In the genomic region with DNA sequence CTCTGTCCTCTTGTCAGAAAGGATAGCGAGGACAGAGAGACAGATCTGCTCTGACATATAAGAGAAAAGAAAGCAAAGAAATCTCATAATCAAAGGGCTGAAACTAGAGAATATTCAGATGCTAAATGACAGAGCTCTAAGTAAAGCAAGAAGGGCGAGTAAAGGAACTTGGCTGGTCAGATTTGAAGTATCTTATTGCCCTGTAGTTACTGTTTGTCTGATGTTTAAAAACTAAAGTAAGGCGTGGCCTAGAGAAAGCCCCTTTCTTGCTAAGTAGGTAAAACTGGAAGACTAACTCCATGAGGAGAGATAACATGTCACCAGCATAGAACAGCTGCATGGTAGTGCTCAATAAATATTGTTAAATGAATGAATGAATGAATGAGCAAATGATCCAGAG, we compare ENCODE assay signal across 14 cellular contexts.
DNase-seq lines count a peak whose midpoint lies in the region; ATAC-seq and TF ChIP-seq lines count a peak whose summit lies in the region.
"Had no signal": no experiment of that assay in that cellular context is flagged by ENCODE, and none has a peak within 500 bp of the region (broad histone marks: within the 10 kb centered on the region; RNA-seq: fewer than 3 reads in every experiment).

No MANE protein-coding gene starts in this region.

- H3K4me3 Mint-ChIP-seq in MCF 10A (ENCODE audit: unreplicated experiment) (peak overlapping the region; percentile 65), mesothelial cell of epicardium (no peak overlapping the region), type B pancreatic cell (peak overlapping the region; percentile 29)
- no peak overlapping the region for H3K4me3 Mint-ChIP-seq in CD8-positive, alpha-beta memory T cell
- H3K4me3 Mint-ChIP-seq: CD14-positive monocyte had no signal

- no peaks in the 10 kb centered on the region for H3K36me3 ChIP-seq in breast epithelium
- no peaks in the 10 kb centered on the region for H3K36me3 ChIP-seq in CD8-positive, alpha-beta memory T cell (ENCODE audit: insufficient read depth, low read length)

- no peak for TF ChIP-seq POLR2A in breast epithelium (IDR thresholded peaks at IDR 0.05)

- no peaks in the 10 kb centered on the region for H3K27me3 Mint-ChIP-seq in MCF 10A (ENCODE audit: insufficient read depth, unreplicated experiment)
- peaks cover 1% of the 10 kb centered on the region for H3K27me3 Mint-ChIP-seq in mesothelial cell of epicardium (ENCODE audit: low read depth)
- H3K27me3 Mint-ChIP-seq in type B pancreatic cell: no peaks in the 10 kb centered on the region
- peaks cover 8 to 12% of the 10 kb centered on the region in 2 donors for H3K27me3 Mint-ChIP-seq in CD8-positive, alpha-beta memory T cell

- no peak overlapping the region for H3K4me3 ChIP-seq in breast epithelium
- no peak overlapping the region for H3K4me3 ChIP-seq in CD8-positive, alpha-beta memory T cell (ENCODE audit: low read length)

- no peak overlapping the region for H3K27ac ChIP-seq in breast epithelium
- peak overlapping the region; percentile 73 for H3K27ac ChIP-seq in caudate nucleus (ENCODE audit: low read depth, low read length)
- H3K27ac ChIP-seq in CD8-positive, alpha-beta memory T cell (ENCODE audit: low read depth, low read length): no peak overlapping the region

- intact Hi-C loops in MCF 10A (cut with micrococcal nuclease) (loop anchor here (5.0 kb wide), 1 partner anchor 201 kb away; no protein-coding TSS in a partner anchor), breast epithelium (cut with DNase I; ENCODE audit: low total_unique reads) (no loop called here)

- peaks cover 42% of the 10 kb centered on the region for H3K4me1 Mint-ChIP-seq in MCF 10A (ENCODE audit: insufficient read depth, unreplicated experiment)
- H3K4me1 Mint-ChIP-seq in mesothelial cell of epicardium: peaks cover 27% of the 10 kb centered on the region
- H3K4me1 Mint-ChIP-seq in type B pancreatic cell (ENCODE audit: unreplicated experiment): peaks cover 16% of the 10 kb centered on the region
- peaks cover 0 to 8% (median 5%) of the 10 kb centered on the region in 3 donors for H3K4me1 Mint-ChIP-seq in CD8-positive, alpha-beta memory T cell
- H3K4me1 Mint-ChIP-seq: CD14-positive monocyte had no signal

- no peaks in the 10 kb centered on the region for H3K27me3 ChIP-seq in breast epithelium
- no peaks in the 10 kb centered on the region for H3K27me3 ChIP-seq in CD8-positive, alpha-beta memory T cell (ENCODE audit: insufficient read depth, low read length, poor library complexity, severe bottlenecking)

- peaks cover 14% of the 10 kb centered on the region for H3K9me3 Mint-ChIP-seq in MCF 10A (ENCODE audit: unreplicated experiment)
- H3K9me3 Mint-ChIP-seq in mesothelial cell of epicardium: peaks cover 18% of the 10 kb centered on the region
- H3K9me3 Mint-ChIP-seq in type B pancreatic cell: peaks cover 4% of the 10 kb centered on the region
- peaks cover 11 to 24% (median 19%) of the 10 kb centered on the region in 5 donors for H3K9me3 Mint-ChIP-seq in CD8-positive, alpha-beta memory T cell

- ATAC-seq in GM21786 (IDR thresholded peaks at IDR 0.05; ENCODE audit: unreplicated experiment): no peak
- no peak for ATAC-seq in HG03280 (IDR thresholded peaks at IDR 0.05; ENCODE audit: unreplicated experiment)
- ATAC-seq: Right ventricle myocardium inferior had no signal

- H3K4me1 ChIP-seq in breast epithelium: no peaks in the 10 kb centered on the region
- no peaks in the 10 kb centered on the region for H3K4me1 ChIP-seq in CD8-positive, alpha-beta memory T cell (ENCODE audit: insufficient read depth, low read length)

- H3K27ac Mint-ChIP-seq in MCF 10A (ENCODE audit: low read depth, unreplicated experiment): peak overlapping the region; percentile 81
- peak overlapping the region; percentile 81 for H3K27ac Mint-ChIP-seq in mesothelial cell of epicardium
- peak overlapping the region; percentile 77 for H3K27ac Mint-ChIP-seq in type B pancreatic cell
- H3K27ac Mint-ChIP-seq in CD8-positive, alpha-beta memory T cell: peak overlapping the region in 1 of 8 donors; percentile 19
- H3K27ac Mint-ChIP-seq: CD14-positive monocyte had no signal

- peaks cover 0 to 24% of the 10 kb centered on the region in 2 donors for H3K9me3 ChIP-seq in breast epithelium
- H3K9me3 ChIP-seq in CD8-positive, alpha-beta memory T cell (ENCODE audit: low read length): no peaks in the 10 kb centered on the region

- no TSS peak for BruUV-seq in MCF 10A (replicated peaks; lab: Mats Ljungman, UMichigan)

- TF ChIP-seq CTCF in MCF 10A (IDR thresholded peaks at IDR 0.05; ENCODE audit: unreplicated experiment) (no peak), breast epithelium (IDR thresholded peaks at IDR 0.05) (no peak), mesothelial cell of epicardium (IDR thresholded peaks at IDR 0.05; ENCODE audit: unreplicated experiment) (no peak), type B pancreatic cell (conservative IDR thresholded peaks at IDR 0.05) (no peak)

- DNase-seq in MCF 10A (ENCODE audit: unreplicated experiment) (no peak), breast epithelium (ENCODE audit: low spot score in 2 of 2) (no peak), caudate nucleus (lab: John Stamatoyannopoulos, UW) (no peak), mesothelial cell of epicardium (ENCODE audit: low spot score in 2 of 2, unreplicated experiment in 2 of 2) (no peak), type B pancreatic cell (ENCODE audit: extremely low spot score, unreplicated experiment) (no peak)
- no peak for DNase-seq in CD8-positive, alpha-beta memory T cell
- DNase-seq: NCI-H146, NCI-H2107, NCI-H345, NCI-H526 treated with DMSO at 0.1 percent for 48 hours had no signal

- H3K36me3 Mint-ChIP-seq in MCF 10A (ENCODE audit: insufficient read depth, unreplicated experiment) (peaks cover 12% of the 10 kb centered on the region), mesothelial cell of epicardium (peaks cover 4% of the 10 kb centered on the region), type B pancreatic cell (no peaks in the 10 kb centered on the region)
- H3K36me3 Mint-ChIP-seq in CD8-positive, alpha-beta memory T cell: peaks cover 2 to 6% (median 2%) of the 10 kb centered on the region in 3 donors
- H3K36me3 Mint-ChIP-seq: CD14-positive monocyte had no signal

- POLR2A ChIA-PET in MCF 10A (lab: Yijun Ruan, JAX): interaction anchor here (0.6 to 6.8 kb wide), 8 partner anchors 26 to 517 kb away, joined by 3 to 68 read pairs (median 5); a partner anchor contains a TSS
- POLR2A ChIA-PET in CD8-positive, alpha-beta memory T cell (lab: Charles Lee): interaction anchor here (0.6 kb wide), 1 partner anchor 208 kb away, joined by 3 read pairs; no protein-coding TSS in a partner anchor

- CTCF ChIA-PET in MCF 10A (lab: Yijun Ruan, JAX): interaction anchor here (0.6 to 1.9 kb wide), 5 partner anchors 11 to 60 kb away, joined by 3 to 5 read pairs (median 4); no protein-coding TSS in a partner anchor
- CTCF ChIA-PET in CD8-positive, alpha-beta memory T cell (lab: Charles Lee): no interaction called here

Comparison
In these comparisons a context has a peak if more than half of its experiments do, and no peak if none do; other contexts are left out.
1. H3K4me3 Mint-ChIP-seq: peak in MCF 10A (single experiment) and type B pancreatic cell (single experiment); none in mesothelial cell of epicardium (single experiment) and CD8-positive, alpha-beta memory T cell (0 of 7).